ENCODE assay signal across 8 cellular contexts in the genomic region with DNA sequence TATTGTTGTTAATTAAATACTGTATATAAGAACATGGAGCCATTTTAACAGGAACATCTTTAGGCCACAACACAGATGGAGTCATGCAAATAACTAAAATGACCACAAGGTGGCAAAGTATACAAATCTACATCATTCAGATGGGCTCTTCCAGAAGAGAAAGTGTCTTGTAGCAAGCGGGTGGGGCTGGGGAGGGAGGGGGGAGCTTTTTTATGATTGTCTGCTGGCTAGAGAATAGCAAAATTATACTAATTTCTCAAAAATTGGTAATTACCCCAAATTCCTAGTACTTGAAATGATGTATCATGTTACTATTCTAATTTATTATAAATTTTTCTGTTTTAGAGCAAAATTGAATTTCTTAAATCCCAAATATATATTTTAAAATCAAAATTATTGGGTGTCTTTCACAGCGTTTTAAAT.
A peak's percentile ranks its signal among the peaks of the same experiment; 100 is the strongest.
DNase-seq lines count a peak whose midpoint lies in the region; ATAC-seq and TF ChIP-seq lines count a peak whose summit lies in the region.

No MANE protein-coding gene starts in this region.

- ATAC-seq in RWPE2 (ENCODE audit: low read depth), result peak; percentile 86

- DNase-seq in GM10248 (ENCODE audit: extremely low spot score), result peak; percentile 27
- DNase-seq in HCEC 1CT, result peak; percentile 75
- peak; percentile 24 for DNase-seq in MV-4-11 (lab: John Stamatoyannopoulos, UW)
- no peak for DNase-seq in RWPE2 (ENCODE audit: low spot score)
- DNase-seq in fibroblast of gingiva (ENCODE audit: low read depth), result peak; percentile 66
- peak; percentile 47 for DNase-seq in neuronal stem cell (ENCODE audit: low spot score)
- DNase-seq in activated T-helper 1 cell treated with anti-CD3 and anti-CD28 coated beads, Interleukin-12 subunit alpha, Interleukin-12 subunit beta, Interleukin-2, Interleukin-4 antibody, amounts not matched to agents 30 ng/mL and 10 ng/mL and 1 ng/mL, durations not matched to agents 14 hours and 24 hours and 36 hours (ENCODE audit: low spot score), result no peak
- no peak for DNase-seq in KG1 (lab: John Stamatoyannopoulos, UW)

- intact Hi-C loops in activated T-helper 1 cell treated with anti-CD3 and anti-CD28 coated beads, Interleukin-12 subunit alpha, Interleukin-12 subunit beta, Interleukin-2, Interleukin-4 antibody, amounts not matched to agents 30 ng/mL and 10 ng/mL and 1 ng/mL, durations not matched to agents 14 hours and 24 hours and 36 hours (cut with micrococcal nuclease), result loop anchor here (2.0 to 5.0 kb wide), 3 partner anchors 664 to 973 kb away; no protein-coding TSS in a partner anchor

- WGBS in neuronal stem cell (ENCODE audit: extremely low coverage in 2 of 2, insufficient read length in 2 of 2, insufficient replicate concordance in 1 of 2), 2 donors, result no CpG with 5 or more reads among the region's 2 CpGs

- H2AK5ac ChIP-seq in neuronal stem cell (ENCODE audit: low read depth, low read length), result no peak overlapping the region

- no peak overlapping the region for H2BK12ac ChIP-seq in neuronal stem cell (ENCODE audit: low read length)

- H3K36me3 ChIP-seq in RWPE2 (ENCODE audit: low read depth), result no peaks in the 10 kb centered on the region
- H3K36me3 ChIP-seq in neuronal stem cell (replicated peaks in 1 of 2; ENCODE audit: control insufficient read depth in 2 of 2, insufficient read depth in 2 of 2, low read length in 2 of 2), result no peaks in the 10 kb centered on the region

- H3K27ac ChIP-seq in RWPE2 (ENCODE audit: poor library complexity, severe bottlenecking) (no peak overlapping the region), neuronal stem cell (replicated peaks; ENCODE audit: low read length) (no peak overlapping the region)

- no peaks in the 10 kb centered on the region for H3K36me3 Mint-ChIP-seq in activated T-helper 1 cell treated with anti-CD3 and anti-CD28 coated beads, Interleukin-12 subunit alpha, Interleukin-12 subunit beta, Interleukin-2, Interleukin-4 antibody, amounts not matched to agents 30 ng/mL and 10 ng/mL and 1 ng/mL, durations not matched to agents 14 hours and 24 hours and 36 hours (ENCODE audit: low read depth)

- no peak overlapping the region for H3K27ac Mint-ChIP-seq in activated T-helper 1 cell treated with anti-CD3 and anti-CD28 coated beads, Interleukin-12 subunit alpha, Interleukin-12 subunit beta, Interleukin-2, Interleukin-4 antibody, amounts not matched to agents 30 ng/mL and 10 ng/mL and 1 ng/mL, durations not matched to agents 14 hours and 24 hours and 36 hours

- no peak overlapping the region for H3K14ac ChIP-seq in neuronal stem cell (ENCODE audit: low read length)

- no peaks in the 10 kb centered on the region for H3K27me3 Mint-ChIP-seq in activated T-helper 1 cell treated with anti-CD3 and anti-CD28 coated beads, Interleukin-12 subunit alpha, Interleukin-12 subunit beta, Interleukin-2, Interleukin-4 antibody, amounts not matched to agents 30 ng/mL and 10 ng/mL and 1 ng/mL, durations not matched to agents 14 hours and 24 hours and 36 hours (ENCODE audit: insufficient read depth)

- peak; percentile 42 for TF ChIP-seq CTCF in GM10248 (IDR thresholded peaks at IDR 0.05; ENCODE audit: control extremely low read depth, extremely low read depth, low read depth, missing control alignments)
- TF ChIP-seq CTCF in RWPE2 (IDR thresholded peaks at IDR 0.05; ENCODE audit: poor library complexity, severe bottlenecking), result peak; percentile 83

- H3K23ac ChIP-seq in neuronal stem cell (ENCODE audit: low read depth, low read length, poor library complexity), result no peak overlapping the region

- H2BK5ac ChIP-seq in neuronal stem cell (ENCODE audit: low read length), result no peak overlapping the region

- no peak overlapping the region for H3K4me2 ChIP-seq in neuronal stem cell (ENCODE audit: insufficient read depth, low read length, poor library complexity, severe bottlenecking)

- H2AFZ ChIP-seq in neuronal stem cell (ENCODE audit: low read length), result no peak overlapping the region

- H3K9me3 Mint-ChIP-seq in activated T-helper 1 cell treated with anti-CD3 and anti-CD28 coated beads, Interleukin-12 subunit alpha, Interleukin-12 subunit beta, Interleukin-2, Interleukin-4 antibody, amounts not matched to agents 30 ng/mL and 10 ng/mL and 1 ng/mL, durations not matched to agents 14 hours and 24 hours and 36 hours, result no peaks in the 10 kb centered on the region

- H3K9me3 ChIP-seq in RWPE2 (ENCODE audit: severe bottlenecking) (no peaks in the 10 kb centered on the region), neuronal stem cell (replicated peaks in 1 of 2; ENCODE audit: control insufficient read depth in 2 of 2, insufficient read depth in 1 of 2, low read depth in 1 of 2, low read length in 2 of 2) (no peaks in the 10 kb centered on the region)

- CTCF ChIA-PET in GM10248 (lab: Yijun Ruan, JAX), result interaction anchor here (1.2 to 3.0 kb wide), 8 partner anchors 7 to 894 kb away, joined by 3 to 19 read pairs (median 4); no protein-coding TSS in a partner anchor

- H3K4me1 ChIP-seq in RWPE2 (ENCODE audit: insufficient read depth, poor library complexity, severe bottlenecking) (no peaks in the 10 kb centered on the region), neuronal stem cell (ENCODE audit: control insufficient read depth in 2 of 2, insufficient read depth in 1 of 2, low read depth in 1 of 2, low read length in 2 of 2) (no peaks in the 10 kb centered on the region)

- H3K4ac ChIP-seq in neuronal stem cell (ENCODE audit: low read length), result no peak overlapping the region

- POLR2A ChIA-PET in GM10248 (lab: Yijun Ruan, JAX), result no interaction called here

- no peaks in the 10 kb centered on the region for H3K4me1 Mint-ChIP-seq in activated T-helper 1 cell treated with anti-CD3 and anti-CD28 coated beads, Interleukin-12 subunit alpha, Interleukin-12 subunit beta, Interleukin-2, Interleukin-4 antibody, amounts not matched to agents 30 ng/mL and 10 ng/mL and 1 ng/mL, durations not matched to agents 14 hours and 24 hours and 36 hours (ENCODE audit: low read depth)

- H3K79me1 ChIP-seq in neuronal stem cell (ENCODE audit: low read depth, low read length), result no peaks in the 10 kb centered on the region

- no peak overlapping the region for H3K4me3 Mint-ChIP-seq in activated T-helper 1 cell treated with anti-CD3 and anti-CD28 coated beads, Interleukin-12 subunit alpha, Interleukin-12 subunit beta, Interleukin-2, Interleukin-4 antibody, amounts not matched to agents 30 ng/mL and 10 ng/mL and 1 ng/mL, durations not matched to agents 14 hours and 24 hours and 36 hours

- H4K8ac ChIP-seq in neuronal stem cell (ENCODE audit: low read depth, low read length), result no peak overlapping the region

- H3K4me3 ChIP-seq in RWPE2 (ENCODE audit: severe bottlenecking) (no peak overlapping the region), neuronal stem cell (ENCODE audit: low read length in 2 of 2) (no peak overlapping the region)

- H4K91ac ChIP-seq in neuronal stem cell (ENCODE audit: low read depth, low read length, poor library complexity), result no peak overlapping the region

- H3K27me3 ChIP-seq in RWPE2 (ENCODE audit: insufficient read depth, poor library complexity, severe bottlenecking) (peaks cover 21% of the 10 kb centered on the region), neuronal stem cell (ENCODE audit: control insufficient read depth in 3 of 3, insufficient read depth in 3 of 3, low read depth in 1 of 3, low read length in 3 of 3) (no peaks in the 10 kb centered on the region)

- no peak overlapping the region for H2BK120ac ChIP-seq in neuronal stem cell (ENCODE audit: low read depth, low read length)

- no peak overlapping the region for H3K18ac ChIP-seq in neuronal stem cell (ENCODE audit: low read length)

- no peak overlapping the region for H2BK15ac ChIP-seq in neuronal stem cell (ENCODE audit: low read length)

- H3K9ac ChIP-seq in neuronal stem cell (ENCODE audit: low read depth, low read length, poor library complexity), result no peak overlapping the region

Comparison
In these comparisons a context has a peak if more than half of its experiments do, and no peak if none do; other contexts are left out.
1. DNase-seq: peak in GM10248 (single experiment), HCEC 1CT (single experiment), MV-4-11 (single experiment), fibroblast of gingiva (single experiment) and neuronal stem cell (single experiment); none in RWPE2 (single experiment), activated T-helper 1 cell treated with anti-CD3 and anti-CD28 coated beads, Interleukin-12 subunit alpha, Interleukin-12 subunit beta, Interleukin-2, Interleukin-4 antibody, amounts not matched to agents 30 ng/mL and 10 ng/mL and 1 ng/mL, durations not matched to agents 14 hours and 24 hours and 36 hours (single experiment) and KG1 (single experiment).